ENCODE assay signal across 10 cellular contexts in the genomic region with DNA sequence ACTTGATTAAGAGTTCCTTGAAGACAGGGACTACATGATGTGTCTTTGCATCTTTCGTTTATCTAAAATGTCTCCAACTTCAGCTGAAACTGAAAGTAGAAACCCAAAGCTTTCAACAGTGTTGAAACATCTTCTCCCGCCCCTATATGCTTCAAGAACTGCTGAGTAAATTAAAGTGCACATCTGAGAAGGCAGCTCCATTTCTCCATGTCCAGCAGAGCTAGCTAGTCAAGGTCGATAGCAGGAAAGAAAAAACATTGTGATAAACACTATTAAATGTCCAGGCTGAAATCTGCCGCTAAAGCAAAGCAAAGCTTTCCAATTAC.
DNase-seq lines count a peak whose midpoint lies in the region; ATAC-seq and TF ChIP-seq lines count a peak whose summit lies in the region.
"Had no signal": no experiment of that assay in that cellular context is flagged by ENCODE, and none has a peak within 500 bp of the region (broad histone marks: within the 10 kb centered on the region; RNA-seq: fewer than 3 reads in every experiment).

No MANE protein-coding gene starts in this region.

- TF ChIP-seq RAD21 in SK-N-SH (IDR thresholded peaks at IDR 0.05; ENCODE audit: low read length), result no peak

- ATAC-seq in SK-N-SH treated with all-trans-retinoic acid at 6 μM for 48 hours (no peak), HG03558 (IDR thresholded peaks at IDR 0.05; ENCODE audit: extremely low read depth, unreplicated experiment) (peak; percentile 71), psoas muscle (no peak)
- ATAC-seq: A549 had no signal

- no peaks in the 10 kb centered on the region for H3K79me2 ChIP-seq in SK-N-SH (ENCODE audit: insufficient read depth)

- TF ChIP-seq POLR2A in stomach (IDR thresholded peaks at IDR 0.05), result no peak

- H3K4me2 ChIP-seq in SK-N-SH, result 0 out of 2 replicates have a peak overlapping the region, but pooled peaks have one; percentile 1
- H3K4me2 ChIP-seq: A549 had no signal

- no peak for TF ChIP-seq CTCF in SK-N-SH (IDR thresholded peaks at IDR 0.05)
- TF ChIP-seq CTCF in stomach (IDR thresholded peaks at IDR 0.05), result no peak
- no peak for TF ChIP-seq CTCF in psoas muscle (IDR thresholded peaks at IDR 0.05)

- WGBS in SK-N-SH (ENCODE audit: low lambda C conversion rate), result 19% methylated on average over 4 of the region's 4 CpGs
- WGBS in stomach, 5 donors, result 38 to 55% (median 54%) methylated on average over 4 of the region's 4 CpGs
- 52 to 61% (median 57%) methylated on average over 4 of the region's 4 CpGs for WGBS in psoas muscle, 3 donors

- H3K4me1 ChIP-seq in SK-N-SH (ENCODE audit: control insufficient read depth in 1 of 2, insufficient read depth in 2 of 2, low read depth in 1 of 2, low read length in 1 of 2), result no peaks in the 10 kb centered on the region
- no peaks in the 10 kb centered on the region for H3K4me1 ChIP-seq in stomach
- no peaks in the 10 kb centered on the region for H3K4me1 ChIP-seq in psoas muscle
- H3K4me1 ChIP-seq: A549 had no signal

- H3K9ac ChIP-seq in SK-N-SH, result no peak overlapping the region

- H3F3A ChIP-seq in SK-N-SH (replicated peaks; ENCODE audit: insufficient read depth), result no peaks in the 10 kb centered on the region

- POLR2A ChIA-PET in SK-N-SH (lab: Yijun Ruan, JAX), result no interaction called here

- H4K20me1 ChIP-seq in SK-N-SH (ENCODE audit: insufficient read depth), result no peaks in the 10 kb centered on the region

- CTCF ChIA-PET in SK-N-SH (lab: Yijun Ruan, JAX), result interaction anchor here (1.3 kb wide), 1 partner anchor 93 kb away, joined by 3 read pairs; no protein-coding TSS in a partner anchor

- H3K9me3 ChIP-seq in SK-N-SH, result no peaks in the 10 kb centered on the region
- H3K9me3 ChIP-seq in stomach, result no peaks in the 10 kb centered on the region
- no peaks in the 10 kb centered on the region for H3K9me3 ChIP-seq in psoas muscle
- H3K9me3 ChIP-seq: A549 had no signal

- no peak overlapping the region for H2AFZ ChIP-seq in SK-N-SH (ENCODE audit: low read depth)

- TF ChIP-seq EP300 in SK-N-SH (IDR thresholded peaks at IDR 0.05; ENCODE audit: borderline replicate concordance in 1 of 2, low read depth in 1 of 2, low read length in 1 of 2), result no peak
- no peak for TF ChIP-seq EP300 in stomach (IDR thresholded peaks at IDR 0.05)

- H3K36me3 ChIP-seq in SK-N-SH (replicated peaks in 1 of 2; ENCODE audit: control insufficient read depth in 1 of 2, insufficient read depth in 2 of 2, low read length in 1 of 2) (no peaks in the 10 kb centered on the region), stomach (no peaks in the 10 kb centered on the region), psoas muscle (ENCODE audit: insufficient read depth in 1 of 2, low read depth in 1 of 2) (no peaks in the 10 kb centered on the region)

- H3K27ac ChIP-seq in SK-N-SH (ENCODE audit: low read depth in 2 of 2, low read length in 1 of 2), result no peak overlapping the region
- no peak overlapping the region for H3K27ac ChIP-seq in stomach
- no peak overlapping the region for H3K27ac ChIP-seq in psoas muscle
- H3K27ac ChIP-seq: A549 had no signal

- H3K4me3 ChIP-seq in SK-N-SH (ENCODE audit: low read depth in 2 of 2, low read length in 1 of 2), result no peak overlapping the region
- H3K4me3 ChIP-seq in stomach, result no peak overlapping the region
- H3K4me3 ChIP-seq in psoas muscle, result no peak overlapping the region
- H3K4me3 ChIP-seq: A549 had no signal

- DNase-seq in SK-N-SH (no peak), brain pericyte (ENCODE audit: low read depth, low spot score) (peak; percentile 12), pons (ENCODE audit: low spot score) (peak; percentile 15), stomach (no peak), psoas muscle (no peak)
- DNase-seq in stimulated activated CD4-positive, alpha-beta T cell treated with anti-CD3 and anti-CD28 coated beads, Interleukin-4, amount 100 ng/mL, for 1 hour, result no peak
- DNase-seq: posterior cingulate gyrus had no signal

- intact Hi-C loops in stomach (cut with DNase I; ENCODE audit: low total_unique reads), result no loop called here
- intact Hi-C loops in psoas muscle (cut with DNase I), result no loop called here

- H3K27me3 ChIP-seq in SK-N-SH (ENCODE audit: insufficient read depth) (no peaks in the 10 kb centered on the region), stomach (no peaks in the 10 kb centered on the region), psoas muscle (ENCODE audit: insufficient read depth in 3 of 3, low read length in 2 of 3) (peaks cover 0 to 3% (median 0%) of the 10 kb centered on the region in 3 donors)

- H3K9me2 ChIP-seq in SK-N-SH, result no peaks in the 10 kb centered on the region

TF ChIP-seq in SK-N-SH, 30 proteins besides CTCF, POLR2A, EP300 and RAD21 (continues in another document):
- TF ChIP-seq TAF1 (IDR thresholded peaks at IDR 0.05; ENCODE audit: borderline replicate concordance, low read depth, low read length) (no peak), RFX5 (IDR thresholded peaks at IDR 0.05; ENCODE audit: low read length) (no peak), ELF1 (IDR thresholded peaks at IDR 0.05) (no peak), SMC3 (IDR thresholded peaks at IDR 0.05; ENCODE audit: low read depth, low read length) (no peak)
- TF ChIP-seq, protein P1, sequence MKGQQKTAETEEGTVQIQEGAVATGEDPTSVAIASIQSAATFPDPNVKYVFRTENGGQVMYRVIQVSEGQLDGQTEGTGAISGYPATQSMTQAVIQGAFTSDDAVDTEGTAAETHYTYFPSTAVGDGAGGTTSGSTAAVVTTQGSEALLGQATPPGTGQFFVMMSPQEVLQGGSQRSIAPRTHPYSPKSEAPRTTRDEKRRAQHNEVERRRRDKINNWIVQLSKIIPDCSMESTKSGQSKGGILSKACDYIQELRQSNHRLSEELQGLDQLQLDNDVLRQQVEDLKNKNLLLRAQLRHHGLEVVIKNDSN (IDR thresholded peaks at IDR 0.05; ENCODE audit: borderline replicate concordance, low read depth), result no peak
- TF ChIP-seq, protein P2, sequence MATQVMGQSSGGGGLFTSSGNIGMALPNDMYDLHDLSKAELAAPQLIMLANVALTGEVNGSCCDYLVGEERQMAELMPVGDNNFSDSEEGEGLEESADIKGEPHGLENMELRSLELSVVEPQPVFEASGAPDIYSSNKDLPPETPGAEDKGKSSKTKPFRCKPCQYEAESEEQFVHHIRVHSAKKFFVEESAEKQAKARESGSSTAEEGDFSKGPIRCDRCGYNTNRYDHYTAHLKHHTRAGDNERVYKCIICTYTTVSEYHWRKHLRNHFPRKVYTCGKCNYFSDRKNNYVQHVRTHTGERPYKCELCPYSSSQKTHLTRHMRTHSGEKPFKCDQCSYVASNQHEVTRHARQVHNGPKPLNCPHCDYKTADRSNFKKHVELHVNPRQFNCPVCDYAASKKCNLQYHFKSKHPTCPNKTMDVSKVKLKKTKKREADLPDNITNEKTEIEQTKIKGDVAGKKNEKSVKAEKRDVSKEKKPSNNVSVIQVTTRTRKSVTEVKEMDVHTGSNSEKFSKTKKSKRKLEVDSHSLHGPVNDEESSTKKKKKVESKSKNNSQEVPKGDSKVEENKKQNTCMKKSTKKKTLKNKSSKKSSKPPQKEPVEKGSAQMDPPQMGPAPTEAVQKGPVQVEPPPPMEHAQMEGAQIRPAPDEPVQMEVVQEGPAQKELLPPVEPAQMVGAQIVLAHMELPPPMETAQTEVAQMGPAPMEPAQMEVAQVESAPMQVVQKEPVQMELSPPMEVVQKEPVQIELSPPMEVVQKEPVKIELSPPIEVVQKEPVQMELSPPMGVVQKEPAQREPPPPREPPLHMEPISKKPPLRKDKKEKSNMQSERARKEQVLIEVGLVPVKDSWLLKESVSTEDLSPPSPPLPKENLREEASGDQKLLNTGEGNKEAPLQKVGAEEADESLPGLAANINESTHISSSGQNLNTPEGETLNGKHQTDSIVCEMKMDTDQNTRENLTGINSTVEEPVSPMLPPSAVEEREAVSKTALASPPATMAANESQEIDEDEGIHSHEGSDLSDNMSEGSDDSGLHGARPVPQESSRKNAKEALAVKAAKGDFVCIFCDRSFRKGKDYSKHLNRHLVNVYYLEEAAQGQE (IDR thresholded peaks at IDR 0.05; ENCODE audit: low read depth, low read length), result no peak

TF ChIP-seq in SK-N-SH treated with all-trans-retinoic acid at 6 μM for 48 hours, 23 proteins besides CTCF, POLR2A, EP300 and RAD21 (continues in another document):
- TF ChIP-seq ISL1 (CRISPR knock-in tag; IDR thresholded peaks at IDR 0.05) (no peak), CSDC2 (CRISPR knock-in tag; IDR thresholded peaks at IDR 0.05) (no peak), ZNF70 (CRISPR knock-in tag; IDR thresholded peaks at IDR 0.05) (no peak), ESRRG (CRISPR knock-in tag; IDR thresholded peaks at IDR 0.05) (no peak), OSR1 (CRISPR knock-in tag; IDR thresholded peaks at IDR 0.05) (no peak)
- TF ChIP-seq, protein P3, sequence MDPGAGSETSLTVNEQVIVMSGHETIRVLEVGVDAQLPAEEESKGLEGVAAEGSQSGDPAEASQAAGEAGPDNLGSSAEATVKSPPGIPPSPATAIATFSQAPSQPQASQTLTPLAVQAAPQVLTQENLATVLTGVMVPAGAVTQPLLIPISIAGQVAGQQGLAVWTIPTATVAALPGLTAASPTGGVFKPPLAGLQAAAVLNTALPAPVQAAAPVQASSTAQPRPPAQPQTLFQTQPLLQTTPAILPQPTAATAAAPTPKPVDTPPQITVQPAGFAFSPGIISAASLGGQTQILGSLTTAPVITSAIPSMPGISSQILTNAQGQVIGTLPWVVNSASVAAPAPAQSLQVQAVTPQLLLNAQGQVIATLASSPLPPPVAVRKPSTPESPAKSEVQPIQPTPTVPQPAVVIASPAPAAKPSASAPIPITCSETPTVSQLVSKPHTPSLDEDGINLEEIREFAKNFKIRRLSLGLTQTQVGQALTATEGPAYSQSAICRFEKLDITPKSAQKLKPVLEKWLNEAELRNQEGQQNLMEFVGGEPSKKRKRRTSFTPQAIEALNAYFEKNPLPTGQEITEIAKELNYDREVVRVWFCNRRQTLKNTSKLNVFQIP (CRISPR knock-in tag; IDR thresholded peaks at IDR 0.05; ENCODE audit: borderline replicate concordance, low read depth), result no peak

Comparison
In these comparisons a context has a peak if more than half of its experiments do, and no peak if none do; other contexts are left out.
1. DNase-seq: peak in brain pericyte (single experiment) and pons (single experiment); none in SK-N-SH (single experiment), stimulated activated CD4-positive, alpha-beta T cell treated with anti-CD3 and anti-CD28 coated beads, Interleukin-4, amount 100 ng/mL, for 1 hour (single experiment), stomach (single experiment) and psoas muscle (0 of 2).